3 cellular contexts compared by ENCODE assay signal in genomic region chr5:143759368-143760136, GRCh38.
A peak's percentile ranks its signal among the peaks of the same experiment; 100 is the strongest.
TF ChIP-seq lines count a peak whose summit lies in the region.

No MANE protein-coding gene starts in this region.

TF ChIP-seq in SK-N-SH treated with all-trans-retinoic acid at 6 μM for 48 hours, 23 proteins besides CTCF, POLR2A, EP300 and RAD21:
- TF ChIP-seq ZNF565 (CRISPR knock-in tag; conservative IDR thresholded peaks at IDR 0.05; ENCODE audit: low read depth) (no peak), CSRNP3 (CRISPR knock-in tag; IDR thresholded peaks at IDR 0.05) (no peak), ESRRG (CRISPR knock-in tag; IDR thresholded peaks at IDR 0.05) (no peak), CREB5 (CRISPR knock-in tag; IDR thresholded peaks at IDR 0.05; ENCODE audit: low read depth) (no peak)

TF ChIP-seq in SK-N-SH, 30 proteins besides CTCF, POLR2A, EP300 and RAD21:
- TF ChIP-seq RXRA (IDR thresholded peaks at IDR 0.05; ENCODE audit: borderline replicate concordance, low read depth), result no peak
- no peak for TF ChIP-seq USF2 (IDR thresholded peaks at IDR 0.05; ENCODE audit: borderline replicate concordance, low read depth, low read length)
- no peak for TF ChIP-seq TCF12 (IDR thresholded peaks at IDR 0.05)
- TF ChIP-seq TEAD4 (IDR thresholded peaks at IDR 0.05; ENCODE audit: borderline replicate concordance, insufficient read depth), result no peak
- TF ChIP-seq MEF2A (IDR thresholded peaks at IDR 0.05; ENCODE audit: borderline replicate concordance, low read depth), result no peak
- TF ChIP-seq FOSL2 (IDR thresholded peaks at IDR 0.05; ENCODE audit: borderline replicate concordance, low read depth), result no peak
- no peak for TF ChIP-seq NFIC (IDR thresholded peaks at IDR 0.05; ENCODE audit: borderline replicate concordance)
- TF ChIP-seq EZH2phosphoT487 (IDR thresholded peaks at IDR 0.05; ENCODE audit: borderline replicate concordance, low read depth), result no peak

TF ChIP-seq in GM12878, 131 proteins besides CTCF, POLR2A, EP300 and RAD21:
- TF ChIP-seq MEF2A (IDR thresholded peaks at IDR 0.05; ENCODE audit: insufficient read depth, low read depth, low read length), result 0 out of 2 replicates have a peak, but pooled peaks have one; percentile 37
- TF ChIP-seq TAF1 (IDR thresholded peaks at IDR 0.05; ENCODE audit: borderline replicate concordance, low read depth, low read length), result no peak
